ENCODE assay signal across 35 cellular contexts in genomic region chr6:166898910-166899309, GRCh38.
"Had no signal": no experiment of that assay in that cellular context is flagged by ENCODE, and none has a peak within 500 bp of the region (broad histone marks: within the 10 kb centered on the region; RNA-seq: fewer than 3 reads in every experiment).

No MANE protein-coding gene starts in this region.

- H3K36me3 Mint-ChIP-seq: activated naive CD8-positive, alpha-beta T cell treated with anti-CD3 and anti-CD28 coated beads for 36 hours had no signal

- H3K27ac ChIP-seq: adrenal gland, body of pancreas, cardiac muscle cell, coronary artery, dorsolateral prefrontal cortex, esophagus squamous epithelium, gastroesophageal sphincter, heart right ventricle, WERI-Rb-1 had no signal

- H3K36me3 ChIP-seq: adrenal gland, cardiac muscle cell, esophagus squamous epithelium, gastroesophageal sphincter, heart right ventricle, WERI-Rb-1 had no signal

- H3K4me3 ChIP-seq: adrenal gland, body of pancreas, cardiac muscle cell, coronary artery, dorsolateral prefrontal cortex, esophagus squamous epithelium, gastroesophageal sphincter, heart right ventricle had no signal

- H3K27ac Mint-ChIP-seq: activated B cell treated with CpG ODN at 0.5 μM for 24 hours; activated CD4-positive, alpha-beta T cell treated with anti-CD3 and anti-CD28 coated beads for 36 hours; activated CD4-positive, alpha-beta T cell treated with anti-CD3 and anti-CD28 coated beads, Interleukin-2, amount 10 ng/mL, durations not matched to agents 7 days and 5 days; activated CD8-positive, alpha-beta T cell treated with anti-CD3 and anti-CD28 coated beads for 36 hours; activated naive CD4-positive, alpha-beta T cell treated with anti-CD3 and anti-CD28 coated beads for 36 hours; activated naive CD4-positive, alpha-beta T cell treated with anti-CD3 and anti-CD28 coated beads, Interleukin-2, amount 50 U/mL, for 24 hours; activated naive CD8-positive, alpha-beta T cell treated with anti-CD3 and anti-CD28 coated beads for 36 hours; activated naive CD8-positive, alpha-beta T cell treated with anti-CD3 and anti-CD28 coated beads, Interleukin-2, amount 50 U/mL, for 24 hours; activated T-helper 1 cell treated with anti-CD3 and anti-CD28 coated beads, Interleukin-12 subunit alpha, Interleukin-12 subunit beta, Interleukin-2, Interleukin-4 antibody, amounts not matched to agents 30 ng/mL and 10 ng/mL and 1 ng/mL, durations not matched to agents 14 hours and 24 hours and 36 hours; activated T-helper 2 cell treated with anti-CD3 and anti-CD28 coated beads, Interferon-gamma antibody, Interleukin-2, Interleukin-4, amounts not matched to agents 10 μg/mL and 5 μg/mL and 100 μg/mL, durations not matched to agents 14 hours and 24 hours and 36 hours; dendritic cell treated with granulocyte-macrophage colony-stimulating factor and Interleukin-4, amounts not matched to agents 40 ng/mL and 50 ng/mL, for 4 days; T-helper 17 cell; T-helper 2 cell treated with Interferon-gamma antibody and Interleukin-4, amounts not matched to agents 5 μg/mL and 100 μg/mL, for 36 hours had no signal

- H3K4me1 ChIP-seq: adrenal gland, gastroesophageal sphincter had no signal

- H3K27me3 ChIP-seq: adrenal gland, body of pancreas, cardiac muscle cell, dorsolateral prefrontal cortex, esophagus squamous epithelium had no signal

- H3K27me3 Mint-ChIP-seq: activated B cell treated with CpG ODN at 0.5 μM for 24 hours; activated CD4-positive, alpha-beta T cell treated with anti-CD3 and anti-CD28 coated beads for 36 hours; activated CD4-positive, alpha-beta T cell treated with anti-CD3 and anti-CD28 coated beads, Interleukin-2, amount 10 ng/mL, durations not matched to agents 7 days and 5 days; activated CD8-positive, alpha-beta T cell treated with anti-CD3 and anti-CD28 coated beads for 36 hours; activated naive CD4-positive, alpha-beta T cell treated with anti-CD3 and anti-CD28 coated beads, Interleukin-2, amount 50 U/mL, for 24 hours; activated naive CD8-positive, alpha-beta T cell treated with anti-CD3 and anti-CD28 coated beads for 36 hours; activated naive CD8-positive, alpha-beta T cell treated with anti-CD3 and anti-CD28 coated beads, Interleukin-2, amount 50 U/mL, for 24 hours; T-helper 17 cell had no signal

- DNase-seq: activated B cell treated with CpG ODN at 0.5 μM for 24 hours; activated CD4-positive, alpha-beta T cell treated with anti-CD3 and anti-CD28 coated beads for 36 hours; activated CD4-positive, alpha-beta T cell treated with anti-CD3 and anti-CD28 coated beads, Interleukin-2, amount 10 ng/mL, durations not matched to agents 7 days and 5 days; activated CD4-positive, alpha-beta T cell treated with anti-CD3 and anti-CD28 coated beads, Interleukin-2, amount 50 U/mL, for 48 hours; activated CD4-positive, CD25-positive, alpha-beta regulatory T cell treated with anti-CD3 and anti-CD28 coated beads, Interleukin-2, amount 50 U/mL, for 72 hours; activated CD8-positive, alpha-beta memory T cell treated with anti-CD3 and anti-CD28 coated beads for 24 hours; activated CD8-positive, alpha-beta T cell treated with anti-CD3 and anti-CD28 coated beads for 36 hours; activated effector memory CD4-positive, alpha-beta T cell treated with anti-CD3 and anti-CD28 coated beads, Interleukin-2, amount 50 U/mL, for 16 hours; activated naive CD4-positive, alpha-beta T cell treated with anti-CD3 and anti-CD28 coated beads for 36 hours; activated naive CD8-positive, alpha-beta T cell treated with anti-CD3 and anti-CD28 coated beads for 36 hours; activated naive CD8-positive, alpha-beta T cell treated with anti-CD3 and anti-CD28 coated beads, Interleukin-2, amount 50 U/mL, for 24 hours; activated T-cell treated with anti-CD3 and anti-CD28 coated beads, Interleukin-2, amount 50 U/mL, for 48 hours; adrenal gland; amygdala; aorta; body of pancreas; central memory CD4-positive, alpha-beta T cell; dorsolateral prefrontal cortex; effector memory CD4-positive, alpha-beta T cell; erythroblast; esophagus squamous epithelium; foreskin melanocyte; heart right ventricle; T-helper 1 cell; T-helper 17 cell; T1000; WERI-Rb-1 had no signal

- ATAC-seq: activated CD4-positive, alpha-beta T cell treated with anti-CD3 and anti-CD28 coated beads for 36 hours; activated CD8-positive, alpha-beta T cell treated with anti-CD3 and anti-CD28 coated beads for 36 hours; activated naive CD8-positive, alpha-beta T cell treated with anti-CD3 and anti-CD28 coated beads, Interleukin-2, amount 50 U/mL, for 24 hours; body of pancreas; gastroesophageal sphincter; heart right ventricle; T-helper 17 cell had no signal

- H3K4me3 Mint-ChIP-seq: activated B cell treated with CpG ODN at 0.5 μM for 24 hours; activated CD4-positive, alpha-beta T cell treated with anti-CD3 and anti-CD28 coated beads for 36 hours; activated CD4-positive, alpha-beta T cell treated with anti-CD3 and anti-CD28 coated beads, Interleukin-2, amount 10 ng/mL, durations not matched to agents 7 days and 5 days; activated CD8-positive, alpha-beta T cell treated with anti-CD3 and anti-CD28 coated beads for 36 hours; activated naive CD4-positive, alpha-beta T cell treated with anti-CD3 and anti-CD28 coated beads for 36 hours; activated naive CD4-positive, alpha-beta T cell treated with anti-CD3 and anti-CD28 coated beads, Interleukin-2, amount 50 U/mL, for 24 hours; activated naive CD8-positive, alpha-beta T cell treated with anti-CD3 and anti-CD28 coated beads for 36 hours; activated naive CD8-positive, alpha-beta T cell treated with anti-CD3 and anti-CD28 coated beads, Interleukin-2, amount 50 U/mL, for 24 hours; activated T-helper 1 cell treated with anti-CD3 and anti-CD28 coated beads, Interleukin-12 subunit alpha, Interleukin-12 subunit beta, Interleukin-2, Interleukin-4 antibody, amounts not matched to agents 30 ng/mL and 10 ng/mL and 1 ng/mL, durations not matched to agents 14 hours and 24 hours and 36 hours; dendritic cell treated with granulocyte-macrophage colony-stimulating factor and Interleukin-4, amounts not matched to agents 40 ng/mL and 50 ng/mL, for 4 days; T-helper 17 cell; T-helper 2 cell treated with Interferon-gamma antibody and Interleukin-4, amounts not matched to agents 5 μg/mL and 100 μg/mL, for 36 hours had no signal

- H3K9me3 ChIP-seq: adrenal gland, body of pancreas, esophagus squamous epithelium, gastroesophageal sphincter, heart right ventricle had no signal

- H3K4me1 Mint-ChIP-seq: activated CD4-positive, alpha-beta T cell treated with anti-CD3 and anti-CD28 coated beads for 36 hours; activated CD4-positive, alpha-beta T cell treated with anti-CD3 and anti-CD28 coated beads, Interleukin-2, amount 10 ng/mL, durations not matched to agents 7 days and 5 days; activated naive CD4-positive, alpha-beta T cell treated with anti-CD3 and anti-CD28 coated beads, Interleukin-2, amount 50 U/mL, for 24 hours; activated naive CD8-positive, alpha-beta T cell treated with anti-CD3 and anti-CD28 coated beads for 36 hours; activated naive CD8-positive, alpha-beta T cell treated with anti-CD3 and anti-CD28 coated beads, Interleukin-2, amount 50 U/mL, for 24 hours had no signal

- H3K9me3 Mint-ChIP-seq: activated CD4-positive, alpha-beta T cell treated with anti-CD3 and anti-CD28 coated beads, Interleukin-2, amount 10 ng/mL, durations not matched to agents 7 days and 5 days; activated naive CD4-positive, alpha-beta T cell treated with anti-CD3 and anti-CD28 coated beads, Interleukin-2, amount 50 U/mL, for 24 hours; activated naive CD8-positive, alpha-beta T cell treated with anti-CD3 and anti-CD28 coated beads for 36 hours; activated naive CD8-positive, alpha-beta T cell treated with anti-CD3 and anti-CD28 coated beads, Interleukin-2, amount 50 U/mL, for 24 hours; activated T-helper 1 cell treated with anti-CD3 and anti-CD28 coated beads, Interleukin-12 subunit alpha, Interleukin-12 subunit beta, Interleukin-2, Interleukin-4 antibody, amounts not matched to agents 30 ng/mL and 10 ng/mL and 1 ng/mL, durations not matched to agents 14 hours and 24 hours and 36 hours; activated T-helper 2 cell treated with anti-CD3 and anti-CD28 coated beads, Interferon-gamma antibody, Interleukin-2, Interleukin-4, amounts not matched to agents 10 μg/mL and 5 μg/mL and 100 μg/mL, durations not matched to agents 14 hours and 24 hours and 36 hours; T-helper 2 cell treated with Interferon-gamma antibody and Interleukin-4, amounts not matched to agents 5 μg/mL and 100 μg/mL, for 36 hours had no signal
